ENCODE assay signal across 8 cellular contexts in genomic region chr14:75427482-75428229, GRCh38. TPM values are rescaled to one million over a fixed set of nuclear protein-coding genes. Genes with fewer than 3 reads are reported as not detected.
DNase-seq lines count a peak whose midpoint lies in the region; ATAC-seq and TF ChIP-seq lines count a peak whose summit lies in the region.

Gene JDP2, plus strand, starts transcription at chr14:75428022. Its CDS starts 9,899 bp downstream, at chr14:75437921.

- H3K4me3 ChIP-seq in Panc1 (ENCODE audit: low read depth in 2 of 2, low read length in 2 of 2): peak within 1 kb of the TSS; percentile 56 to 57
- peak within 1 kb of the TSS; percentile 80 for H3K4me3 ChIP-seq in fibroblast of the aortic adventitia (ENCODE audit: low read depth, low read length)

- H3K27ac ChIP-seq in 22Rv1 (0 out of 2 replicates have a peak within 1 kb of the TSS, but pooled peaks have one; percentile 10), Panc1 (ENCODE audit: low read length) (peak within 1 kb of the TSS; percentile 63)

- peaks cover 21% of the 10 kb centered on the region for H3K4me1 ChIP-seq in Panc1 (ENCODE audit: control insufficient read depth, insufficient read depth, low read length)

- in situ Hi-C loops in GM13977 (cut with MboI; ENCODE audit: low pct_unique_long_range_greater_than_20kb, low sequenced_read_pairs, unreplicated experiment): no loop called here
- in situ Hi-C loops in Panc1 (cut with HindIII; ENCODE audit: low pct_unique_long_range_greater_than_20kb, low sequenced_read_pairs): no loop called here

- DNase-seq in GM13977 (ENCODE audit: low spot score) (peak; percentile 69), Panc1 (ENCODE audit: low read depth, low spot score) (no peak), activated gamma-delta T cell (lab: John Stamatoyannopoulos, UW) (peak; percentile 13), fibroblast of the aortic adventitia (ENCODE audit: low read depth) (peak; percentile 85), superior temporal gyrus (ENCODE audit: extremely low spot score) (peak; percentile 65)
- peak; percentile 23 to 69 (median 44) for DNase-seq in naive thymus-derived CD8-positive, alpha-beta T cell

- H3K27me3 ChIP-seq in Panc1 (ENCODE audit: control insufficient read depth, insufficient read depth, low read length): no peaks in the 10 kb centered on the region

- H3K36me3 Mint-ChIP-seq in naive thymus-derived CD8-positive, alpha-beta T cell: peaks cover 0 to 6% (median 0%) of the 10 kb centered on the region in 3 donors

- H3K9me3 Mint-ChIP-seq in naive thymus-derived CD8-positive, alpha-beta T cell: peaks cover 0 to 5% (median 0%) of the 10 kb centered on the region in 9 donors

- intact Hi-C loops in Panc1 (cut with micrococcal nuclease; ENCODE audit: unreplicated experiment): loop anchor here (10.0 kb wide), 1 partner anchor 123 kb away; no protein-coding TSS in a partner anchor

- ATAC-seq in HG03280 (IDR thresholded peaks at IDR 0.05; ENCODE audit: unreplicated experiment) (peak; percentile 45), Panc1 (peak; percentile 85)
- peak; percentile 79 to 87 for ATAC-seq in naive thymus-derived CD8-positive, alpha-beta T cell

- H3K4me1 Mint-ChIP-seq in naive thymus-derived CD8-positive, alpha-beta T cell: peaks cover 0 to 18% (median 4%) of the 10 kb centered on the region in 4 donors

- no peaks in the 10 kb centered on the region for H3K9me3 ChIP-seq in Panc1 (ENCODE audit: control insufficient read depth, insufficient read depth, low read depth, low read length)

- peak within 1 kb of the TSS; percentile 61 to 88 (median 76) for H3K4me3 Mint-ChIP-seq in naive thymus-derived CD8-positive, alpha-beta T cell

- H3K27me3 Mint-ChIP-seq in naive thymus-derived CD8-positive, alpha-beta T cell: peaks cover 1 to 16% (median 8%) of the 10 kb centered on the region in 5 donors

- no peak for TF ChIP-seq CTCF in 22Rv1 (IDR thresholded peaks at IDR 0.05)
- no peak for TF ChIP-seq CTCF in GM13977 (IDR thresholded peaks at IDR 0.05; ENCODE audit: extremely low read depth, insufficient read depth, missing control alignments)
- no peak for TF ChIP-seq CTCF in Panc1 (IDR thresholded peaks at IDR 0.05)
- TF ChIP-seq CTCF in fibroblast of the aortic adventitia (IDR thresholded peaks at IDR 0.05; ENCODE audit: insufficient read depth, low read length): no peak

- no TSS peak for BruUV-seq in Panc1 (replicated peaks; lab: Mats Ljungman, UMichigan)

- H3K36me3 ChIP-seq in Panc1 (ENCODE audit: control insufficient read depth, insufficient read depth, low read length): no peaks in the 10 kb centered on the region

- peak within 1 kb of the TSS in 4 of 10 donors; percentile 53 to 76 (median 68) for H3K27ac Mint-ChIP-seq in naive thymus-derived CD8-positive, alpha-beta T cell

- CTCF ChIA-PET in Panc1 (lab: Charles Lee): no interaction called here

- POLR2A ChIA-PET in Panc1 (lab: Charles Lee): no interaction called here
- POLR2A ChIA-PET in naive thymus-derived CD8-positive, alpha-beta T cell (lab: Charles Lee): no interaction called here

RNA-seq across cellular contexts. Expression of gene JDP2, which starts in this region (rescaled TPM):
- total RNA-seq in Panc1 (2021; ENCODE audit: unreplicated experiment): 17.5 TPM
- 25.1 TPM for polyA plus RNA-seq in Panc1 (2012; ENCODE audit: insufficient read length)
- 67.9 and 80.1 TPM in 2 replicates for total RNA-seq in fibroblast of the aortic adventitia (ENCODE audit: low replicate concordance)
- total RNA-seq in naive thymus-derived CD8-positive, alpha-beta T cell: 1 to 10 TPM in 1 of 2 experiments, under 1 TPM in 1; 0.75 to 1.0 TPM
- polyA plus RNA-seq in naive thymus-derived CD8-positive, alpha-beta T cell: not detected
